Comparison of ENCODE assay signal across 21 cellular contexts in the genomic region with DNA sequence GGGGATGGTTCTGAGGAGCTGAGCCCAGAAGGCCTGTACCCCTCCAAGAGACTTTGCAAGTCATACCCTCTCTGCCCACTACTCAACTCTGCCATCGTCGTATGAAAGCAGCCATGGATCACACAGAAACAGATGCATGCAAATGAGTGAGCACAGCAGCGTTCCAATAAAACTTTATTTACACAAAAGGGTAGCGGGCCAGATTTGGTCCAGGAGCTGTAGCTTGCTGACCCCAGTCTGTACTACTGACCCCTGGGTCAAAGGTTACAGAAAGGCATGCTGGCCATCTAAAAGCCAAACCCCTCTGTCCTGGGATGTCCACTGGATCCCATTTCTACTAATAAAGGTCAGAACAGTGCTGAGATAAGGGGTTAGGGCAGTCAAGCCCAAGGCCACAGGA. TPM values are rescaled to one million over a fixed set of nuclear protein-coding genes. Genes with fewer than 3 reads are reported as not detected.
DNase-seq lines count a peak whose midpoint lies in the region; FAIRE-seq and TF ChIP-seq lines count a peak whose summit lies in the region.
"Had no signal": no experiment of that assay in that cellular context is flagged by ENCODE, and none has a peak within 500 bp of the region (broad histone marks: within the 10 kb centered on the region; RNA-seq: fewer than 3 reads in every experiment).

No MANE protein-coding gene starts in this region.

- H2BK20ac ChIP-seq in H1 (ENCODE audit: low read length), result 0 out of 2 replicates have a peak overlapping the region, but pooled peaks have one; percentile 3

- H3K14ac ChIP-seq in H1 (ENCODE audit: insufficient read length), result no peak overlapping the region

- intact Hi-C loops in CD14-positive monocyte (cut with micrococcal nuclease), result no loop called here

- H4K91ac ChIP-seq in H1 (replicated peaks; ENCODE audit: insufficient read length, low read length), result no peak overlapping the region

- no peak for FAIRE-seq in H1 (lab: Jason Lieb, UNC)
- FAIRE-seq: A204.1 had no signal

- no peak for TF ChIP-seq POLR2A in H1 (IDR thresholded peaks at IDR 0.05; ENCODE audit: control extremely low read depth in 1 of 2, low read depth in 2 of 2, low read length in 2 of 2)

- no peak overlapping the region for H3K4me3 Mint-ChIP-seq in CD14-positive monocyte
- H3K4me3 Mint-ChIP-seq: CD4-positive, alpha-beta memory T cell had no signal

- peaks cover 0 to 2% (median 1%) of the 10 kb centered on the region in 3 donors for H3K27me3 Mint-ChIP-seq in CD14-positive monocyte (ENCODE audit: low read depth in 3 of 3)
- H3K27me3 Mint-ChIP-seq: CD4-positive, alpha-beta memory T cell; IgD-negative memory B cell had no signal

- H3K4me2 ChIP-seq in H1 (ENCODE audit: insufficient read depth in 1 of 2, low read depth in 2 of 2, low read length in 2 of 2) (no peak overlapping the region), osteoblast (ENCODE audit: insufficient read depth, low read length) (no peak overlapping the region)

- H3K27ac Mint-ChIP-seq in CD14-positive monocyte, result peak overlapping the region in 4 of 7 donors; percentile 47 to 69 (median 52)
- H3K27ac Mint-ChIP-seq: CD4-positive, alpha-beta memory T cell; IgD-negative memory B cell had no signal

- no peaks in the 10 kb centered on the region for H3K79me2 ChIP-seq in H1 (ENCODE audit: control insufficient read depth in 1 of 2, insufficient read depth in 2 of 2, low read length in 2 of 2)
- H3K79me2 ChIP-seq in osteoblast (ENCODE audit: insufficient read depth, low read length), result no peaks in the 10 kb centered on the region

- H4K20me1 ChIP-seq in H1 (replicated peaks in 1 of 2; ENCODE audit: control insufficient read depth in 1 of 2, insufficient read depth in 2 of 2, low read length in 2 of 2) (peaks cover 0 to 1% of the 10 kb centered on the region in 2 experiments), osteoblast (ENCODE audit: insufficient read depth, low read length) (no peaks in the 10 kb centered on the region)

- no peak overlapping the region for H3K23ac ChIP-seq in H1 (ENCODE audit: insufficient read length)

- no peak overlapping the region for H2AFZ ChIP-seq in H1 (ENCODE audit: low read length)
- H2AFZ ChIP-seq in osteoblast (ENCODE audit: low read length), result no peak overlapping the region

- TF ChIP-seq CTCF in CD14-positive monocyte (IDR thresholded peaks at IDR 0.05) (no peak), H1 (IDR thresholded peaks at IDR 0.05; ENCODE audit: control extremely low read depth in 1 of 3, insufficient read depth in 1 of 3, low read depth in 1 of 3, low read length in 3 of 3) (no peak), osteoblast (IDR thresholded peaks at IDR 0.05; ENCODE audit: extremely low read depth, low read depth, low read length) (no peak)

- peaks cover 0 to 3% of the 10 kb centered on the region in 2 donors for H3K36me3 Mint-ChIP-seq in CD14-positive monocyte
- H3K36me3 Mint-ChIP-seq: CD4-positive, alpha-beta memory T cell; IgD-negative memory B cell had no signal

- no peak overlapping the region for H3K18ac ChIP-seq in H1 (ENCODE audit: extremely low read depth, low read length)

- no peak overlapping the region for H2BK12ac ChIP-seq in H1 (ENCODE audit: low read depth, low read length)

- H3K9me3 ChIP-seq in H1 (ENCODE audit: insufficient read depth in 2 of 2, low read depth in 1 of 2, low read length in 1 of 2) (no peaks in the 10 kb centered on the region), osteoblast (ENCODE audit: low read depth, low read length) (no peaks in the 10 kb centered on the region)
- H3K9me3 ChIP-seq: BE2C, HAP-1 had no signal

- H3K4me3 ChIP-seq in H1 (ENCODE audit: extremely low read depth in 1 of 4, insufficient read depth in 2 of 4, low read depth in 3 of 4, low read length in 4 of 4) (no peak overlapping the region), osteoblast (ENCODE audit: insufficient read depth, low read length) (no peak overlapping the region)
- H3K4me3 ChIP-seq: HAP-1 had no signal

- no peak overlapping the region for H4K5ac ChIP-seq in H1 (ENCODE audit: insufficient read length, low read depth, low read length)

- H2BK120ac ChIP-seq in H1 (replicated peaks; ENCODE audit: low read depth, low read length), result no peak overlapping the region

- no peaks in the 10 kb centered on the region for H3K27me3 ChIP-seq in H1 (replicated peaks in 1 of 4; ENCODE audit: control insufficient read depth in 3 of 4, extremely low read depth in 1 of 4, insufficient read depth in 3 of 4, low read length in 3 of 4)
- peaks cover 12% of the 10 kb centered on the region for H3K27me3 ChIP-seq in osteoblast (ENCODE audit: insufficient read depth, low read length)
- H3K27me3 ChIP-seq: BE2C had no signal

- peaks cover 85% of the 10 kb centered on the region for H3K4me1 Mint-ChIP-seq in CD14-positive monocyte

- no peak overlapping the region for H3K56ac ChIP-seq in H1 (replicated peaks; ENCODE audit: insufficient read length, low read depth, low read length)

- peak overlapping the region; percentile 52 for H2BK5ac ChIP-seq in H1 (ENCODE audit: low read depth, low read length)

- no peak overlapping the region for H2AK5ac ChIP-seq in H1 (ENCODE audit: low read depth, low read length)

- H3K79me1 ChIP-seq in H1 (ENCODE audit: low read depth, low read length), result no peaks in the 10 kb centered on the region

- no peak overlapping the region for H3K4ac ChIP-seq in H1 (replicated peaks; ENCODE audit: insufficient read length, low read depth, low read length)

- peaks cover 4 to 35% (median 30%) of the 10 kb centered on the region in 4 experiments for H3K4me1 ChIP-seq in H1 (replicated peaks in 1 of 4; ENCODE audit: control insufficient read depth in 3 of 4, insufficient read depth in 4 of 4, low read length in 3 of 4)
- H3K4me1 ChIP-seq in osteoblast (ENCODE audit: insufficient read depth, low read length), result peaks cover 5% of the 10 kb centered on the region
- H3K4me1 ChIP-seq: BE2C, HAP-1 had no signal

- POLR2A ChIA-PET in H1 (lab: Charles Lee; ENCODE audit: partially characterized antibody), result interaction anchor here (0.8 to 2.3 kb wide), 6 partner anchors 9 to 62 kb away, joined by 3 to 13 read pairs (median 4); a partner anchor contains a TSS

- no peak for DNase-seq in CD14-positive monocyte (ENCODE audit: low spot score)
- DNase-seq in NAMALWA (ENCODE audit: low spot score), result peak; percentile 49
- DNase-seq in H1 (ENCODE audit: low read depth in 1 of 2, low spot score in 2 of 2), result no peak
- peak; percentile 65 for DNase-seq in osteoblast (ENCODE audit: insufficient read length, low spot score, missing footprints)
- DNase-seq in MV-4-11 (lab: John Stamatoyannopoulos, UW), result no peak
- DNase-seq in DMS79 (lab: John Stamatoyannopoulos, UW), result no peak
- DNase-seq in SHP77 treated with DMSO at 0.1 percent for 48 hours (lab: John Stamatoyannopoulos, UW), result no peak
- DNase-seq: ACHN; BE2C; CD4-positive, alpha-beta memory T cell; DMS153; DMS79 treated with DMSO at 0.1 percent for 48 hours; GF-D8; KG1 had no signal

- peaks cover 0 to 5% (median 0%) of the 10 kb centered on the region in 7 donors for H3K9me3 Mint-ChIP-seq in CD14-positive monocyte
- H3K9me3 Mint-ChIP-seq: IgD-negative memory B cell had no signal

- TF ChIP-seq EP300 in H1 (IDR thresholded peaks at IDR 0.05; ENCODE audit: borderline replicate concordance in 1 of 2, low read depth in 2 of 2, low read length in 2 of 2), result no peak

- WGBS in H1 (ENCODE audit: extremely low coverage in 1 of 2, insufficient coverage in 1 of 2, insufficient read length in 1 of 2, insufficient replicate concordance in 2 of 2, low coverage in 1 of 2, low lambda C conversion rate in 2 of 2, missing lambda C conversion rate in 1 of 2), 2 experiments, result 92% methylated on average over 4 of the region's 4 CpGs; no CpG with 5 or more reads in 1 of the 2 experiments

- H3K36me3 ChIP-seq in H1 (ENCODE audit: control insufficient read depth in 2 of 4, insufficient read depth in 4 of 4, low read length in 3 of 4) (no peaks in the 10 kb centered on the region), osteoblast (ENCODE audit: insufficient read depth, low read length) (no peaks in the 10 kb centered on the region)
- H3K36me3 ChIP-seq: BE2C, HAP-1 had no signal

- H4K8ac ChIP-seq in H1 (ENCODE audit: extremely low read depth, insufficient read depth, low read length), result no peak overlapping the region

- H3K27ac ChIP-seq in H1 (ENCODE audit: low read depth, low read length) (no peak overlapping the region), osteoblast (ENCODE audit: low read depth, low read length) (no peak overlapping the region)
- H3K27ac ChIP-seq: C4-2B, HL-60 had no signal

- no peak for TF ChIP-seq RAD21 in H1 (IDR thresholded peaks at IDR 0.05 in 1 of 2, conservative IDR thresholded peaks at IDR 0.05 in 1 of 2; ENCODE audit: low read depth in 2 of 2, low read length in 2 of 2)

- peaks cover 4% of the 10 kb centered on the region; the same call in 1 of the 2 replicates for H3K23me2 ChIP-seq in H1 (ENCODE audit: low read depth, low read length)

- H2BK15ac ChIP-seq in H1 (ENCODE audit: low read length), result peak overlapping the region; percentile 84; the same call in 1 of the 2 replicates

- H3K9ac ChIP-seq in H1 (replicated peaks in 1 of 4; ENCODE audit: extremely low read depth in 1 of 4, low read depth in 3 of 4, low read length in 3 of 4), result peak overlapping the region in 1 of 4 experiments; percentile 28; a peak in 1 of 7 replicates

- CTCF ChIA-PET in H1 (lab: Charles Lee; ENCODE audit: partially characterized antibody), result interaction anchor here (0.8 to 4.2 kb wide), 8 partner anchors 12 to 77 kb away, joined by 3 to 13 read pairs (median 6); a partner anchor contains a TSS

RNA-seq across cellular contexts. Expression of a gene that starts 8.8 kb away (rescaled TPM):
- polyA plus RNA-seq in CD14-positive monocyte (100 to 1,000 TPM; 842 to 938 TPM), H1 (2011; rRNA removed) (192 and 261 TPM in 2 replicates)
- total RNA-seq in H1 (2021; fragmentation: NEBNext Ultra II Directional; extraction: Animal tissue kit (Norgen Biotek cat#: 25700)), result 69.7 and 70.9 TPM in 2 replicates
- 143 TPM for polyA plus RNA-seq in H1 (2011; cell fraction: cytosol; rRNA removed)
- polyA plus RNA-seq in H1 (2011; cell fraction: nucleus; rRNA removed), result 170 TPM
- 62.9 to 98.6 TPM (median 90.5 TPM) in 4 replicates for polyA plus RNA-seq in H1 (2012, experiment 1 of 2)
- polyA plus RNA-seq in H1 (2012, experiment 2 of 2), result 114 TPM
- polyA plus RNA-seq in H1 (2013, experiment 1 of 2), result 85.2 TPM
- polyA plus RNA-seq in H1 (2013, experiment 2 of 2), result 106 TPM
- 53.6 and 60.7 TPM in 2 replicates for polyA minus RNA-seq in H1 (2011; rRNA and poly(A)+ RNA removed)
- polyA minus RNA-seq in H1 (2011; cell fraction: cytosol; rRNA and poly(A)+ RNA removed), result 48.1 TPM
- polyA minus RNA-seq in H1 (2011; cell fraction: nucleus; rRNA and poly(A)+ RNA removed), result 36.8 TPM
- 47.7 and 56.5 TPM in 2 replicates for total RNA-seq in osteoblast

RNA-seq across cellular contexts. Expression of a gene that starts 34.9 kb away (rescaled TPM):
- polyA plus RNA-seq in CD14-positive monocyte (not detected), H1 (2011; rRNA removed) (0.67 and 0.70 TPM in 2 replicates)
- 0.90 and 1.3 TPM in 2 replicates for total RNA-seq in H1 (2021; fragmentation: NEBNext Ultra II Directional; extraction: Animal tissue kit (Norgen Biotek cat#: 25700))
- 1.0 TPM for polyA plus RNA-seq in H1 (2011; cell fraction: cytosol; rRNA removed)
- 1.4 TPM for polyA plus RNA-seq in H1 (2011; cell fraction: nucleus; rRNA removed)
- 0.52 to 4.1 TPM (median 1.8 TPM) in 4 replicates for polyA plus RNA-seq in H1 (2012, experiment 1 of 2)
- 0.43 TPM for polyA plus RNA-seq in H1 (2012, experiment 2 of 2)
- 0.69 TPM for polyA plus RNA-seq in H1 (2013, experiment 1 of 2)
- 0.64 TPM for polyA plus RNA-seq in H1 (2013, experiment 2 of 2)
- polyA minus RNA-seq in H1 (2011; rRNA and poly(A)+ RNA removed), result 0.22 and 0.47 TPM in 2 replicates
- polyA minus RNA-seq in H1 (2011; cell fraction: cytosol; rRNA and poly(A)+ RNA removed), result not detected
- polyA minus RNA-seq in H1 (2011; cell fraction: nucleus; rRNA and poly(A)+ RNA removed), result 1.2 TPM
- total RNA-seq in osteoblast, result under 0.01 TPM in 1 of 2 replicates, not detected in the other
- total RNA-seq: CD4-positive, alpha-beta memory T cell; H4; HT1080 had no signal
- polyA plus RNA-seq: CD4-positive, alpha-beta memory T cell; IgD-negative memory B cell had no signal

RNA-seq across cellular contexts. Expression of a gene that starts 35.6 kb away (rescaled TPM):
- polyA plus RNA-seq in CD14-positive monocyte, result under 1 TPM; 0.14 to 0.18 TPM
- 17.6 and 18.9 TPM in 2 replicates for total RNA-seq in H1 (2021; fragmentation: NEBNext Ultra II Directional; extraction: Animal tissue kit (Norgen Biotek cat#: 25700))
- 4.6 and 4.8 TPM in 2 replicates for polyA plus RNA-seq in H1 (2011; rRNA removed)
- polyA plus RNA-seq in H1 (2011; cell fraction: cytosol; rRNA removed), result 5.0 TPM
- 5.7 TPM for polyA plus RNA-seq in H1 (2011; cell fraction: nucleus; rRNA removed)
- 9.5 to 11.2 TPM (median 10.4 TPM) in 4 replicates for polyA plus RNA-seq in H1 (2012, experiment 1 of 2)
- polyA plus RNA-seq in H1 (2012, experiment 2 of 2), result 10.6 TPM
- polyA plus RNA-seq in H1 (2013, experiment 1 of 2), result 16.0 TPM
- polyA plus RNA-seq in H1 (2013, experiment 2 of 2), result 18.1 TPM
- polyA minus RNA-seq in H1 (2011; rRNA and poly(A)+ RNA removed), result 8.4 and 9.0 TPM in 2 replicates
- 6.7 TPM for polyA minus RNA-seq in H1 (2011; cell fraction: cytosol; rRNA and poly(A)+ RNA removed)
- 4.6 TPM for polyA minus RNA-seq in H1 (2011; cell fraction: nucleus; rRNA and poly(A)+ RNA removed)
- under 0.01 TPM in 2 replicates for total RNA-seq in osteoblast
- total RNA-seq: H4 had no signal

RNA-seq across cellular contexts. Expression of a gene that starts 46.2 kb away (rescaled TPM):
- polyA plus RNA-seq in CD14-positive monocyte (10 to 100 TPM; 57.8 to 71.3 TPM), H1 (2011; rRNA removed) (469 and 710 TPM in 2 replicates)
- 310 and 314 TPM in 2 replicates for total RNA-seq in H1 (2021; fragmentation: NEBNext Ultra II Directional; extraction: Animal tissue kit (Norgen Biotek cat#: 25700))
- polyA plus RNA-seq in H1 (2011; cell fraction: cytosol; rRNA removed), result 618 TPM
- polyA plus RNA-seq in H1 (2011; cell fraction: nucleus; rRNA removed), result 791 TPM
- 284 to 411 TPM (median 375 TPM) in 4 replicates for polyA plus RNA-seq in H1 (2012, experiment 1 of 2)
- polyA plus RNA-seq in H1 (2012, experiment 2 of 2), result 511 TPM
- 239 TPM for polyA plus RNA-seq in H1 (2013, experiment 1 of 2)
- polyA plus RNA-seq in H1 (2013, experiment 2 of 2), result 240 TPM
- 212 and 312 TPM in 2 replicates for polyA minus RNA-seq in H1 (2011; rRNA and poly(A)+ RNA removed)
- polyA minus RNA-seq in H1 (2011; cell fraction: cytosol; rRNA and poly(A)+ RNA removed), result 182 TPM
- 206 TPM for polyA minus RNA-seq in H1 (2011; cell fraction: nucleus; rRNA and poly(A)+ RNA removed)
- total RNA-seq in osteoblast, result 20.6 and 22.7 TPM in 2 replicates

Comparison
In these comparisons a context has a peak if more than half of its experiments do, and no peak if none do; other contexts are left out.
1. DNase-seq: peak in NAMALWA (single experiment) and osteoblast (single experiment); none in CD14-positive monocyte (single experiment), H1 (0 of 2), MV-4-11 (single experiment), DMS79 (single experiment) and SHP77 treated with DMSO at 0.1 percent for 48 hours (single experiment).
2. RNA of a gene that starts 35.6 kb away (total RNA-seq): 17.6 to 18.9 TPM in H1; under 0.01 TPM in osteoblast; every median in the first group is over 10 times any median in the second.